ENCODE assay signal across 8 cellular contexts in the genomic region with DNA sequence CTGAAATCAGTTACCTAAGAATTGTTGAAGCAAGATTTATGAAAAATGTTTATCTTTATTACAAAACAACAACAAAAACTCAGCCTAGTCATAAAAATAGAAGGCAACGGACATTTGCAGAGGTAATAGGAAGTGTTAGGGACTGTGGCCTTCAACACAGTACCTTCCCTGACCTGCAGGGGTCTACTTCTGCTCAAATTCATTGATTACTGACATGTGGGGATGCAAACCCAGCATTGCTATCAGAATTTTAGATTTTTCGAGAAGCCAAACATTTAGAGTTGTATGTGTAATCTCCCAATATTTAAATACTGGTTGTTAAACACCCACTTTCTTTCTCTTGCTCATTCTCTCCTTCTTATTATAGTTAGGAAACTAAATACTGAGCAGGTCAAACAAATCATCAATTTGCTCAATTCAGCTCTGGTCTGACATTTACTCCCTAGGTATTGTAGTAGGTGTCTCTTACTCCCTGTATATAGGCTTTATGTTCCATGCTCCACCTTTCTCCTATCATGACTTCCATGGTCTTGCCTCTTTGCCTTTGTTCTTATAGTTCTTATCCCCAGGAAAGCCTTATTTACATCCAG.
DNase-seq lines count a peak whose midpoint lies in the region; ATAC-seq lines count a peak whose summit lies in the region.

No MANE protein-coding gene starts in this region.

- peak; percentile 66 for ATAC-seq in GM19372 (IDR thresholded peaks at IDR 0.05; ENCODE audit: low read depth, unreplicated experiment)
- ATAC-seq in naive thymus-derived CD4-positive, alpha-beta T cell, result peak; percentile 76
- no peak for ATAC-seq in left lobe of liver
- ATAC-seq in GM21737 (IDR thresholded peaks at IDR 0.05; ENCODE audit: unreplicated experiment), result no peak

- peaks cover 15% of the 10 kb centered on the region for H3K9me3 Mint-ChIP-seq in activated T-helper 2 cell treated with anti-CD3 and anti-CD28 coated beads, Interferon-gamma antibody, Interleukin-2, Interleukin-4, amounts not matched to agents 10 μg/mL and 5 μg/mL and 100 μg/mL, durations not matched to agents 14 hours and 24 hours and 36 hours
- peaks cover 0 to 11% (median 2%) of the 10 kb centered on the region in 11 donors for H3K9me3 Mint-ChIP-seq in naive thymus-derived CD4-positive, alpha-beta T cell

- no peaks in the 10 kb centered on the region for H3K27me3 Mint-ChIP-seq in activated T-helper 2 cell treated with anti-CD3 and anti-CD28 coated beads, Interferon-gamma antibody, Interleukin-2, Interleukin-4, amounts not matched to agents 10 μg/mL and 5 μg/mL and 100 μg/mL, durations not matched to agents 14 hours and 24 hours and 36 hours (ENCODE audit: low read depth)
- no peaks in the 10 kb centered on the region for H3K27me3 Mint-ChIP-seq in naive thymus-derived CD4-positive, alpha-beta T cell

- no peak overlapping the region for H3K4me3 Mint-ChIP-seq in activated T-helper 2 cell treated with anti-CD3 and anti-CD28 coated beads, Interferon-gamma antibody, Interleukin-2, Interleukin-4, amounts not matched to agents 10 μg/mL and 5 μg/mL and 100 μg/mL, durations not matched to agents 14 hours and 24 hours and 36 hours (ENCODE audit: low read depth)
- peak overlapping the region in 2 of 10 donors; percentile 19 to 25 for H3K4me3 Mint-ChIP-seq in naive thymus-derived CD4-positive, alpha-beta T cell

- no peak overlapping the region for H3K4me2 ChIP-seq in Karpas-422 (ENCODE audit: low read depth, low read length, poor library complexity, severe bottlenecking)

- H3K4me1 Mint-ChIP-seq in activated T-helper 2 cell treated with anti-CD3 and anti-CD28 coated beads, Interferon-gamma antibody, Interleukin-2, Interleukin-4, amounts not matched to agents 10 μg/mL and 5 μg/mL and 100 μg/mL, durations not matched to agents 14 hours and 24 hours and 36 hours (ENCODE audit: low read depth), result peaks cover 53% of the 10 kb centered on the region
- peaks cover 7 to 58% (median 45%) of the 10 kb centered on the region in 7 donors for H3K4me1 Mint-ChIP-seq in naive thymus-derived CD4-positive, alpha-beta T cell

- H2AFZ ChIP-seq in Karpas-422 (ENCODE audit: low read length), result peak overlapping the region; percentile 72; the same call in 1 of the 2 replicates

- CTCF ChIA-PET in naive thymus-derived CD4-positive, alpha-beta T cell (lab: Charles Lee), result interaction anchor here (0.7 to 2.3 kb wide), 7 partner anchors 33 to 656 kb away, joined by 3 to 8 read pairs (median 3); no protein-coding TSS in a partner anchor

- no peaks in the 10 kb centered on the region for H3K79me2 ChIP-seq in Karpas-422 (ENCODE audit: low read length)

- POLR2A ChIA-PET in naive thymus-derived CD4-positive, alpha-beta T cell (lab: Charles Lee), result interaction anchor here (0.7 to 1.3 kb wide), 5 partner anchors 13 to 284 kb away, joined by 3 to 5 read pairs (median 3); no protein-coding TSS in a partner anchor

- H3K36me3 Mint-ChIP-seq in activated T-helper 2 cell treated with anti-CD3 and anti-CD28 coated beads, Interferon-gamma antibody, Interleukin-2, Interleukin-4, amounts not matched to agents 10 μg/mL and 5 μg/mL and 100 μg/mL, durations not matched to agents 14 hours and 24 hours and 36 hours (ENCODE audit: low read depth), result peaks cover 33% of the 10 kb centered on the region
- peaks cover 0 to 31% (median 8%) of the 10 kb centered on the region in 5 donors for H3K36me3 Mint-ChIP-seq in naive thymus-derived CD4-positive, alpha-beta T cell

- H4K20me1 ChIP-seq in Karpas-422 (ENCODE audit: insufficient read depth, low read depth, low read length), result no peaks in the 10 kb centered on the region

- H3K9me2 ChIP-seq in Karpas-422 (replicated peaks; ENCODE audit: insufficient read depth, low read length), result no peaks in the 10 kb centered on the region

- H3K4me1 ChIP-seq in Karpas-422 (ENCODE audit: low read length), result peaks cover 4% of the 10 kb centered on the region
- peaks cover 15 to 16% of the 10 kb centered on the region in 2 donors for H3K4me1 ChIP-seq in naive thymus-derived CD4-positive, alpha-beta T cell (ENCODE audit: control insufficient read depth in 2 of 2, insufficient read depth in 2 of 2, low read length in 2 of 2)

- no peaks in the 10 kb centered on the region for H3K9me3 ChIP-seq in Karpas-422 (ENCODE audit: low read length)
- no peaks in the 10 kb centered on the region for H3K9me3 ChIP-seq in naive thymus-derived CD4-positive, alpha-beta T cell (ENCODE audit: control insufficient read depth in 2 of 3, low read length in 3 of 3)

- H3K27ac Mint-ChIP-seq in activated T-helper 2 cell treated with anti-CD3 and anti-CD28 coated beads, Interferon-gamma antibody, Interleukin-2, Interleukin-4, amounts not matched to agents 10 μg/mL and 5 μg/mL and 100 μg/mL, durations not matched to agents 14 hours and 24 hours and 36 hours, result peak overlapping the region; percentile 86
- H3K27ac Mint-ChIP-seq in naive thymus-derived CD4-positive, alpha-beta T cell, result peak overlapping the region in 8 of 9 donors; percentile 1 to 65 (median 44)

- no peaks in the 10 kb centered on the region for H3K36me3 ChIP-seq in Karpas-422 (ENCODE audit: insufficient read depth, low read length)
- no peaks in the 10 kb centered on the region for H3K36me3 ChIP-seq in naive thymus-derived CD4-positive, alpha-beta T cell (ENCODE audit: control insufficient read depth in 2 of 3, insufficient read depth in 3 of 3, low read length in 3 of 3)

- H3K27me3 ChIP-seq in Karpas-422 (ENCODE audit: low read length), result no peaks in the 10 kb centered on the region
- H3K27me3 ChIP-seq in naive thymus-derived CD4-positive, alpha-beta T cell (ENCODE audit: control insufficient read depth in 2 of 2, insufficient read depth in 2 of 2, low read length in 2 of 2), result no peaks in the 10 kb centered on the region

- DNase-seq in AML-193 (lab: John Stamatoyannopoulos, UW) (peak; percentile 15 to 19), Karpas-422 (peak; percentile 76), left lobe of liver (ENCODE audit: low spot score) (no peak), SW480 (ENCODE audit: low spot score) (no peak)
- DNase-seq in activated T-helper 2 cell treated with anti-CD3 and anti-CD28 coated beads, Interferon-gamma antibody, Interleukin-2, Interleukin-4, amounts not matched to agents 10 μg/mL and 5 μg/mL and 100 μg/mL, durations not matched to agents 14 hours and 24 hours and 36 hours (ENCODE audit: low spot score), result no peak
- DNase-seq in naive thymus-derived CD4-positive, alpha-beta T cell, result peak in 6 of 9 donors; percentile 14 to 34 (median 30)

- H3K27ac ChIP-seq in Karpas-422 (ENCODE audit: low read length), result no peak overlapping the region
- no peak overlapping the region for H3K27ac ChIP-seq in naive thymus-derived CD4-positive, alpha-beta T cell (ENCODE audit: low read depth, low read length)

- no peak overlapping the region for H3K9ac ChIP-seq in Karpas-422 (ENCODE audit: low read length)

- no peak overlapping the region for H3K4me3 ChIP-seq in Karpas-422 (ENCODE audit: low read length)
- no peak overlapping the region for H3K4me3 ChIP-seq in naive thymus-derived CD4-positive, alpha-beta T cell (ENCODE audit: low read length)

- intact Hi-C loops in activated T-helper 2 cell treated with anti-CD3 and anti-CD28 coated beads, Interferon-gamma antibody, Interleukin-2, Interleukin-4, amounts not matched to agents 10 μg/mL and 5 μg/mL and 100 μg/mL, durations not matched to agents 14 hours and 24 hours and 36 hours (cut with micrococcal nuclease), result loop anchor here (1.0 to 10.0 kb wide), 10 partner anchors 7 to 616 kb away; no protein-coding TSS in a partner anchor
- intact Hi-C loops in naive thymus-derived CD4-positive, alpha-beta T cell (cut with micrococcal nuclease), result loop anchor here (1.0 to 10.0 kb wide), 12 partner anchors 9 to 536 kb away; partner anchors contain the start of gene ITGA4 (in 2 of the 2)

Comparison
In these comparisons a context has a peak if more than half of its experiments do, and no peak if none do; other contexts are left out.
1. DNase-seq: peak in AML-193 (2 of 2), Karpas-422 (single experiment) and naive thymus-derived CD4-positive, alpha-beta T cell (6 of 9); none in activated T-helper 2 cell treated with anti-CD3 and anti-CD28 coated beads, Interferon-gamma antibody, Interleukin-2, Interleukin-4, amounts not matched to agents 10 μg/mL and 5 μg/mL and 100 μg/mL, durations not matched to agents 14 hours and 24 hours and 36 hours (single experiment), left lobe of liver (single experiment) and SW480 (single experiment).
2. ATAC-seq: peak in GM19372 (single experiment) and naive thymus-derived CD4-positive, alpha-beta T cell (single experiment); none in left lobe of liver (single experiment) and GM21737 (single experiment).